9 cellular contexts compared by ENCODE assay signal in the genomic region with DNA sequence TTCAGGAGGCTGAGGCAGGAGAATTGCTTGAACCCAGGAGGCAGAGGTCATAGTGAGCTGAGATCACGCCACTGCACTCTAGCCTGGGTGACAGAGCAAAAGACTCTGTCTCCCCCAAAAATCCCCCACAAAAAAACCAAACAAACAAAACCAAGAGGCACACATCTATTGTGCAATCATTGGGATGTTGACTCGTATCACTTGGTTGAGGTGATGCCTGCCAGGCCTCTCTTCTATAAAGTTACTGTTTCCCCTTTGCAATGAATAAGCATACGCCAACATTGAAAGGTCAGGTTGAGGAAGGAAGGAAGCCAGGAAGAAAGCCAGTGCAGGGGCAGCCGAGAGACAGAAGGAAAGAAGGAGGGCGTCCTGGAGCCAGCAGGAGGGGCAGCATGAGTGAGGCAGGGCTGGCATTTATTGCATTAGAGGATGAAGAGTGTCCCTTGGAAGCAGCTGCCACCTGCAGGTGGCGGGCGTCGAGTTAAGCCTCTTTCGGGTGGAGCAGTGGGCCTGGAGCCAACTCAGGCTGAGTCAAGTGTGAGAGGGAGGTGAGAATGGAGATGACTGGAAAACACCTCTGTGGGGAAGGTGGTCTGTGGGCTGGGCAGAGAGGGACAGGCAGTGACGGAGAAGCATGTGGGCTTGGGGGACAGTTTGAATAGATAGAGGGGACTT. TPM values are rescaled to one million over a fixed set of nuclear protein-coding genes. Genes with fewer than 3 reads are reported as not detected.
DNase-seq lines count a peak whose midpoint lies in the region; ATAC-seq and TF ChIP-seq lines count a peak whose summit lies in the region.
"Had no signal": no experiment of that assay in that cellular context is flagged by ENCODE, and none has a peak within 500 bp of the region (broad histone marks: within the 10 kb centered on the region; RNA-seq: fewer than 3 reads in every experiment).

No MANE protein-coding gene starts in this region.

- H3K36me3 Mint-ChIP-seq in T-helper 17 cell (ENCODE audit: low read depth) = peaks cover 6% of the 10 kb centered on the region

- no peak overlapping the region for H3K27ac ChIP-seq in gastrocnemius medialis
- H3K27ac ChIP-seq: neutrophil had no signal

- peak; percentile 23 for TF ChIP-seq CTCF in NB4 (IDR thresholded peaks at IDR 0.05; ENCODE audit: low read depth, low read length)
- peak; percentile 26 for TF ChIP-seq CTCF in fibroblast of villous mesenchyme (IDR thresholded peaks at IDR 0.05; ENCODE audit: insufficient read depth, low read depth, low read length)
- TF ChIP-seq CTCF in gastrocnemius medialis (IDR thresholded peaks at IDR 0.05 in 4 of 5, conservative IDR thresholded peaks at IDR 0.05 in 1 of 5) = peak; percentile 34 to 57 (median 39)

- ATAC-seq in T-helper 17 cell (peak; percentile 31), gastrocnemius medialis (peak; percentile 40 to 69)

- H3K27ac Mint-ChIP-seq in T-helper 17 cell = peak overlapping the region; percentile 80

- H3K36me3 ChIP-seq in gastrocnemius medialis = no peaks in the 10 kb centered on the region
- H3K36me3 ChIP-seq: neutrophil had no signal

- in situ Hi-C loops in gastrocnemius medialis (cut with MboI; ENCODE audit: low sequenced_read_pairs in 4 of 4) = no loop called here

- TF ChIP-seq POLR2A in NB4 (IDR thresholded peaks at IDR 0.05; ENCODE audit: extremely low read depth, insufficient read length) = no peak
- no peak for TF ChIP-seq POLR2A in gastrocnemius medialis (IDR thresholded peaks at IDR 0.05)

- no peak overlapping the region for H3K4me3 Mint-ChIP-seq in T-helper 17 cell

- intact Hi-C loops in gastrocnemius medialis (cut with DNase I; ENCODE audit: low total_unique reads) = loop anchor here (5.0 kb wide), 1 partner anchor 34 kb away; no protein-coding TSS in a partner anchor

- H3K27me3 ChIP-seq in gastrocnemius medialis = no peaks in the 10 kb centered on the region

- peaks cover 24% of the 10 kb centered on the region for H3K27me3 Mint-ChIP-seq in T-helper 17 cell

- H3K9me3 ChIP-seq in T-helper 17 cell (ENCODE audit: control insufficient read depth, low read length, poor library complexity, severe bottlenecking) (no peaks in the 10 kb centered on the region), gastrocnemius medialis (no peaks in the 10 kb centered on the region)
- H3K9me3 ChIP-seq: neutrophil had no signal

- peak; percentile 20 to 50 for DNase-seq in NCI-H2081 (lab: John Stamatoyannopoulos, UW)
- DNase-seq in NCI-H2081 treated with DMSO at 0.1 percent for 48 hours (lab: John Stamatoyannopoulos, UW) = no peak
- DNase-seq in NB4 (ENCODE audit: low read depth) = peak; percentile 62
- no peak for DNase-seq in T-helper 17 cell
- DNase-seq in fibroblast of villous mesenchyme (ENCODE audit: low read depth) = no peak
- DNase-seq in gastrocnemius medialis = peak in 1 of 2 donors; percentile 80
- DNase-seq in islet precursor cell = no peak
- no peak for DNase-seq in midbrain (lab: John Stamatoyannopoulos, UW)

- H3K4me1 ChIP-seq in gastrocnemius medialis = peaks cover 0 to under 1% of the 10 kb centered on the region in 2 donors

- H3K4me3 ChIP-seq in NB4 (ENCODE audit: low read depth, low read length) (no peak overlapping the region), fibroblast of villous mesenchyme (ENCODE audit: low read depth, low read length) (no peak overlapping the region), gastrocnemius medialis (no peak overlapping the region)

- peaks cover 7% of the 10 kb centered on the region for H3K4me1 Mint-ChIP-seq in T-helper 17 cell

RNA-seq across cellular contexts. Expression of gene CSPG4, which starts 8.3 kb away (rescaled TPM):
- total RNA-seq in T-helper 17 cell = under 1 TPM in 1 of 2 donors, not detected in 1; 0.08 TPM
- total RNA-seq in fibroblast of villous mesenchyme = 86.8 and 87.0 TPM in 2 replicates
- total RNA-seq in gastrocnemius medialis = 100 to 1,000 TPM in 2 of 4 donors, 10 to 100 TPM in 2; 38.2 to 145 (median 88.5) TPM

Comparison
In these comparisons a context has a peak if more than half of its experiments do, and no peak if none do; other contexts are left out.
1. DNase-seq: peak in NCI-H2081 (2 of 2) and NB4 (single experiment); none in NCI-H2081 treated with DMSO at 0.1 percent for 48 hours (single experiment), T-helper 17 cell (0 of 3), fibroblast of villous mesenchyme (single experiment), islet precursor cell (single experiment) and midbrain (single experiment).
2. RNA of gene CSPG4, which starts 8.3 kb away (total RNA-seq): 38.2 to 145 TPM in gastrocnemius medialis and 86.8 to 87.0 TPM in fibroblast of villous mesenchyme; 0.08 TPM in T-helper 17 cell; every median in the first group is over 10 times any median in the second.
3. Peak in every context shown above with its lines, with median percentiles within 50 percentile points of each other: CTCF ChIP-seq.